In genomic region chr2:29082804-29083495, GRCh38 we compare ENCODE assay signal across 21 cellular contexts. TPM values are rescaled to one million over a fixed set of nuclear protein-coding genes. Genes with fewer than 3 reads are reported as not detected.
DNase-seq lines count a peak whose midpoint lies in the region; ATAC-seq and TF ChIP-seq lines count a peak whose summit lies in the region.
"Had no signal": no experiment of that assay in that cellular context is flagged by ENCODE, and none has a peak within 500 bp of the region (broad histone marks: within the 10 kb centered on the region; RNA-seq: fewer than 3 reads in every experiment).

No MANE protein-coding gene starts in this region.

- H3K27me3 ChIP-seq in HAP-1 (ENCODE audit: low read depth), result no peaks in the 10 kb centered on the region
- H3K27me3 ChIP-seq: ascending aorta, Peyer's patch, transverse colon had no signal

- TF ChIP-seq CTCF in coronary artery (IDR thresholded peaks at IDR 0.05), result no peak

- ATAC-seq in GM18861 (IDR thresholded peaks at IDR 0.05; ENCODE audit: unreplicated experiment) (peak; percentile 81), GM21447 (IDR thresholded peaks at IDR 0.05; ENCODE audit: unreplicated experiment) (peak; percentile 64), HG03175 (IDR thresholded peaks at IDR 0.05; ENCODE audit: unreplicated experiment) (peak; percentile 82)

- no peak overlapping the region for H3K27ac ChIP-seq in coronary artery
- H3K27ac ChIP-seq: ascending aorta, Peyer's patch, transverse colon had no signal

- H3K4me1 ChIP-seq in HAP-1, result no peaks in the 10 kb centered on the region
- H3K4me1 ChIP-seq: ascending aorta, Peyer's patch, transverse colon had no signal

- peaks cover 6% of the 10 kb centered on the region; the same call in 1 of the 2 replicates for H3K9me3 ChIP-seq in HAP-1
- H3K9me3 ChIP-seq: Peyer's patch, SK-N-SH, transverse colon had no signal

- DNase-seq in renal cortical epithelial cell (ENCODE audit: low read depth) (peak; percentile 15), coronary artery (ENCODE audit: low spot score) (no peak), MV-4-11 (lab: John Stamatoyannopoulos, UW) (no peak), HAP-1 (ENCODE audit: low spot score in 2 of 2) (no peak), NCI-H1436 treated with DMSO at 0.1 percent for 48 hours (lab: John Stamatoyannopoulos, UW) (no peak)
- DNase-seq: activated CD8-positive, alpha-beta memory T cell treated with anti-CD3 and anti-CD28 coated beads, Interleukin-2, amount 50 U/mL, for 48 hours; AML-193; GDM1; hypothalamus; kidney glomerular epithelial cell; NCI-H1436; Peyer's patch; SK-N-SH; stimulated activated naive CD4-positive, alpha-beta T cell treated with Interleukin-2 at 50 U/mL for 16 hours; T-helper 9 cell; transverse colon had no signal

- in situ Hi-C loops in HAP-1 (cut with MboI; ENCODE audit: low sequenced_read_pairs), result no loop called here

- H3K36me3 ChIP-seq in HAP-1 (replicated peaks), result no peaks in the 10 kb centered on the region
- H3K36me3 ChIP-seq: ascending aorta, Peyer's patch, transverse colon had no signal

- H3K4me3 ChIP-seq in coronary artery (no peak overlapping the region), HAP-1 (no peak overlapping the region)
- H3K4me3 ChIP-seq: ascending aorta, Peyer's patch, transverse colon had no signal

RNA-seq across cellular contexts. Expression of gene PCARE, which starts 8.6 kb away (rescaled TPM):
- not detected in 2 replicates for total RNA-seq in renal cortical epithelial cell
- total RNA-seq: ascending aorta, LHCN-M2, Peyer's patch had no signal

RNA-seq across cellular contexts. Expression of gene CLIP4, which starts 32.3 kb away (rescaled TPM):
- total RNA-seq in renal cortical epithelial cell, result 63.9 and 72.1 TPM in 2 replicates
